Comparison of ENCODE assay signal across 8 cellular contexts in genomic region chr3:197456271-197457091, GRCh38.
DNase-seq lines count a peak whose midpoint lies in the region; ATAC-seq and TF ChIP-seq lines count a peak whose summit lies in the region.

No MANE protein-coding gene starts in this region.

- intact Hi-C loops in PC-3 (cut with micrococcal nuclease) = no loop called here

- no peaks in the 10 kb centered on the region for H4K20me1 ChIP-seq in PC-3 (ENCODE audit: low read length)

- H3K36me3 ChIP-seq in lung (ENCODE audit: control insufficient read depth in 2 of 2, insufficient read depth in 2 of 2, low read length in 2 of 2) = no peaks in the 10 kb centered on the region
- no peaks in the 10 kb centered on the region for H3K36me3 ChIP-seq in PC-3 (ENCODE audit: low read depth, low read length)

- no peak overlapping the region for H3K4me2 ChIP-seq in PC-3 (ENCODE audit: low read length)

- 6% methylated on average over 44 to 47 of the region's 47 CpGs for WGBS in lung, 2 donors

- no peak overlapping the region for H2AFZ ChIP-seq in PC-3 (ENCODE audit: low read length)

- H3K4me3 ChIP-seq in lung (peak overlapping the region; percentile 54), PC-3 (ENCODE audit: low read length) (no peak overlapping the region)

- no peaks in the 10 kb centered on the region for H3K9me2 ChIP-seq in PC-3 (replicated peaks; ENCODE audit: low read length)

- CTCF ChIA-PET in PC-3 (lab: Charles Lee) = interaction anchor here (0.7 kb wide), 1 partner anchor 32 kb away, joined by 4 read pairs; no protein-coding TSS in a partner anchor

- peaks cover 0 to 4% of the 10 kb centered on the region in 2 donors for H3K4me1 ChIP-seq in lung (ENCODE audit: control insufficient read depth in 2 of 2, insufficient read depth in 2 of 2, low read length in 2 of 2)
- H3K4me1 ChIP-seq in PC-3 (ENCODE audit: insufficient read depth, low read length) = no peaks in the 10 kb centered on the region

- no peaks in the 10 kb centered on the region for H3K79me2 ChIP-seq in PC-3 (ENCODE audit: low read length)

- H3K9me3 ChIP-seq in lung (ENCODE audit: control insufficient read depth in 2 of 2, insufficient read depth in 1 of 2, low read length in 1 of 2) (no peaks in the 10 kb centered on the region), PC-3 (ENCODE audit: low read length) (no peaks in the 10 kb centered on the region)

- H3K27me3 ChIP-seq in lung (ENCODE audit: control insufficient read depth, insufficient read depth) (no peaks in the 10 kb centered on the region), PC-3 (ENCODE audit: low read length) (no peaks in the 10 kb centered on the region)

- no peak overlapping the region for H3K9ac ChIP-seq in PC-3 (ENCODE audit: low read length)

- ATAC-seq in HG02885 (IDR thresholded peaks at IDR 0.05; ENCODE audit: poor library complexity, unreplicated experiment) (peak; percentile 70), lung (ENCODE audit: insufficient read depth, low FRiP score) (peak; percentile 85), PC-3 (no peak)

- BruUV-seq in PC-3 (replicated peaks; lab: Mats Ljungman, UMichigan) = no TSS peak

- POLR2A ChIA-PET in PC-3 (lab: Charles Lee; ENCODE audit: unreplicated experiment) = no interaction called here

- no peaks in the 10 kb centered on the region for H3F3A ChIP-seq in PC-3 (ENCODE audit: low read length, unreplicated experiment)

- H3K27ac ChIP-seq in lung (ENCODE audit: low read depth in 1 of 2, low read length in 1 of 2) (peak overlapping the region; percentile 79 to 92), PC-3 (ENCODE audit: low read length) (no peak overlapping the region)

- TF ChIP-seq CTCF in lung (IDR thresholded peaks at IDR 0.05; ENCODE audit: control extremely low read depth, extremely low read depth) (no peak), PC-3 (conservative IDR thresholded peaks at IDR 0.05; ENCODE audit: low read depth, low read length) (no peak)

- DNase-seq in ELF-1 (ENCODE audit: low read depth, low spot score) (peak; percentile 91), dermis microvascular lymphatic vessel endothelial cell (ENCODE audit: low read depth in 2 of 2) (peak; percentile 30 to 81), lung (ENCODE audit: low spot score) (peak; percentile 87), PC-3 (no peak), Kasumi-1 (lab: John Stamatoyannopoulos, UW) (no peak)
- DNase-seq in activated CD4-positive, alpha-beta T cell treated with anti-CD3 and anti-CD28 coated beads for 24 hours (ENCODE audit: low read depth in 2 of 2) = peak; percentile 45 to 54
- peak; percentile 4 for DNase-seq in stimulated activated CD8-positive, alpha-beta memory T cell treated with anti-CD3 and anti-CD28 coated beads, Interleukin-12 subunit alpha, Interleukin-12 subunit beta, amount 100 ng/mL, for 1 hour (ENCODE audit: low read depth)

Comparison
In these comparisons a context has a peak if more than half of its experiments do, and no peak if none do; other contexts are left out.
1. DNase-seq: peak in ELF-1 (single experiment), activated CD4-positive, alpha-beta T cell treated with anti-CD3 and anti-CD28 coated beads for 24 hours (2 of 2), dermis microvascular lymphatic vessel endothelial cell (2 of 2), lung (single experiment) and stimulated activated CD8-positive, alpha-beta memory T cell treated with anti-CD3 and anti-CD28 coated beads, Interleukin-12 subunit alpha, Interleukin-12 subunit beta, amount 100 ng/mL, for 1 hour (single experiment); none in PC-3 (single experiment) and Kasumi-1 (0 of 2).